Comparison of ENCODE assay signal across 21 cellular contexts in genomic region chrY:7462657-7463056, GRCh38.
"Had no signal": no experiment of that assay in that cellular context is flagged by ENCODE, and none has a peak within 500 bp of the region (broad histone marks: within the 10 kb centered on the region; RNA-seq: fewer than 3 reads in every experiment).

No MANE protein-coding gene starts in this region.

- H3K27me3 ChIP-seq: heart right ventricle, left lung, testis, uterus had no signal

- H3K4me3 ChIP-seq: heart right ventricle, left lung, lung, testis, uterus had no signal

- H3K27ac Mint-ChIP-seq: activated B cell treated with CpG ODN at 0.5 μM for 24 hours; activated CD4-positive, alpha-beta memory T cell treated with anti-CD3 and anti-CD28 coated beads for 36 hours; activated CD4-positive, alpha-beta T cell treated with anti-CD3 and anti-CD28 coated beads for 36 hours; activated naive CD4-positive, alpha-beta T cell treated with anti-CD3 and anti-CD28 coated beads, Interleukin-2, amount 10 ng/mL, durations not matched to agents 7 days and 5 days; naive thymus-derived CD8-positive, alpha-beta T cell; T-helper 17 cell had no signal

- H3K4me1 ChIP-seq: heart right ventricle, left lung, testis, uterus had no signal

- H3K27me3 Mint-ChIP-seq: T-helper 17 cell had no signal

- DNase-seq: activated B cell treated with CpG ODN at 0.5 μM for 24 hours; activated CD4-positive, alpha-beta memory T cell treated with anti-CD3 and anti-CD28 coated beads for 36 hours; activated CD4-positive, alpha-beta T cell treated with anti-CD3 and anti-CD28 coated beads for 36 hours; activated effector memory CD4-positive, alpha-beta T cell treated with Interleukin-2 at 50 U/mL for 16 hours; activated naive CD4-positive, alpha-beta T cell treated with anti-CD3 and anti-CD28 coated beads, Interleukin-2, amount 10 ng/mL, durations not matched to agents 7 days and 5 days; activated T-cell treated with anti-CD3 and anti-CD28 coated beads, Interleukin-2, amount 50 U/mL, for 48 hours; amygdala; dermis blood vessel endothelial cell; effector CD8-positive, alpha-beta T cell; heart right ventricle; left lung; naive thymus-derived CD8-positive, alpha-beta T cell; stimulated activated CD4-positive, alpha-beta T cell treated with anti-CD3 and anti-CD28 coated beads, Interleukin-2, amount 100 ng/mL, for 48 hours; stimulated activated naive CD4-positive, alpha-beta T cell; T-helper 17 cell; testis; trophoblast cell; uterus had no signal

- H3K9me3 Mint-ChIP-seq: activated CD4-positive, alpha-beta memory T cell treated with anti-CD3 and anti-CD28 coated beads for 36 hours had no signal

- H3K4me3 Mint-ChIP-seq: activated B cell treated with CpG ODN at 0.5 μM for 24 hours; activated CD4-positive, alpha-beta memory T cell treated with anti-CD3 and anti-CD28 coated beads for 36 hours; activated CD4-positive, alpha-beta T cell treated with anti-CD3 and anti-CD28 coated beads for 36 hours; activated naive CD4-positive, alpha-beta T cell treated with anti-CD3 and anti-CD28 coated beads, Interleukin-2, amount 10 ng/mL, durations not matched to agents 7 days and 5 days; naive thymus-derived CD8-positive, alpha-beta T cell; T-helper 17 cell had no signal

- H3K4me1 Mint-ChIP-seq: activated B cell treated with CpG ODN at 0.5 μM for 24 hours; activated naive CD4-positive, alpha-beta T cell treated with anti-CD3 and anti-CD28 coated beads, Interleukin-2, amount 10 ng/mL, durations not matched to agents 7 days and 5 days; T-helper 17 cell had no signal

- H3K36me3 ChIP-seq: heart right ventricle, left lung, uterus had no signal

- ATAC-seq: activated CD4-positive, alpha-beta T cell treated with anti-CD3 and anti-CD28 coated beads for 36 hours; esophagus mucosa; heart right ventricle; left lung; naive thymus-derived CD8-positive, alpha-beta T cell; sciatic nerve; T-helper 17 cell had no signal

- H3K36me3 Mint-ChIP-seq: activated CD4-positive, alpha-beta memory T cell treated with anti-CD3 and anti-CD28 coated beads for 36 hours; naive thymus-derived CD8-positive, alpha-beta T cell had no signal

- H3K27ac ChIP-seq: heart right ventricle, left lung, testis, uterus had no signal

- H3K9me3 ChIP-seq: heart right ventricle, left lung, testis, uterus had no signal
